Comparison of ENCODE assay signal across 9 cellular contexts in genomic region chr9:100282388-100282719, GRCh38.
"Had no signal": no experiment of that assay in that cellular context is flagged by ENCODE, and none has a peak within 500 bp of the region (broad histone marks: within the 10 kb centered on the region; RNA-seq: fewer than 3 reads in every experiment).

No MANE protein-coding gene starts in this region.

- H3K9me3 ChIP-seq: HAP-1 had no signal

- H3K27ac Mint-ChIP-seq: HFFc6 had no signal

- DNase-seq: GM23248, GOT3, H7, HFFc6 had no signal

- H3K4me3 ChIP-seq: GM23248, HAP-1 had no signal

- H2AFZ ChIP-seq: GM23248 had no signal

- H3K4me3 Mint-ChIP-seq: HFFc6, IgD-negative memory B cell had no signal

- H3K27me3 Mint-ChIP-seq: IgD-negative memory B cell had no signal

- H3K4me1 Mint-ChIP-seq: IgD-negative memory B cell had no signal

- H3K27ac ChIP-seq: GM23248, HL-60 had no signal

- H3K9me3 Mint-ChIP-seq: HFFc6 had no signal

- H3K9ac ChIP-seq: GM23248 had no signal

- ATAC-seq: HCT116, HepG2 had no signal
